In genomic region chr1:41003640-41004220, GRCh38 we compare ENCODE assay signal across 1 cellular context.
TF ChIP-seq lines count a peak whose summit lies in the region.

No MANE protein-coding gene starts in this region.

TF ChIP-seq in K562, 482 proteins besides CTCF, POLR2A, EP300 and RAD21 (continued from another document and continues in another):
- TF ChIP-seq ZBTB40 (IDR thresholded peaks at IDR 0.05), result no peak
- TF ChIP-seq ZBTB40 (CRISPR knock-in tag; IDR thresholded peaks at IDR 0.05), result no peak
- peak; percentile 74; the same call in 1 of the 2 replicates for TF ChIP-seq ZKSCAN1 (IDR thresholded peaks at IDR 0.05; ENCODE audit: low read depth, low read length)
- TF ChIP-seq LCOR (CRISPR knock-in tag; IDR thresholded peaks at IDR 0.05), result peak; percentile 97
- peak; percentile 91; the same call in 1 of the 2 replicates for TF ChIP-seq JUN (IDR thresholded peaks at IDR 0.05; ENCODE audit: borderline replicate concordance, low read depth, low read length)
- TF ChIP-seq JUN (CRISPR knock-in tag; IDR thresholded peaks at IDR 0.05; ENCODE audit: borderline replicate concordance), result no peak; the same call in 1 of the 2 replicates
- TF ChIP-seq CREB1 (IDR thresholded peaks at IDR 0.05), result peak; percentile 68; the same call in 1 of the 2 replicates
- peak; percentile 82 for TF ChIP-seq CREB1 (CRISPR knock-in tag; IDR thresholded peaks at IDR 0.05)
- no peak for TF ChIP-seq DIDO1 (tag; IDR thresholded peaks at IDR 0.05; ENCODE audit: low read depth)
- no peak for TF ChIP-seq TBP (optimal IDR thresholded peaks at IDR 0.05; ENCODE audit: low read depth, low read length)
- TF ChIP-seq ZNF174 (CRISPR knock-in tag; IDR thresholded peaks at IDR 0.05), result no peak
- peak in 1 of 2 experiments; percentile 86 for TF ChIP-seq NCOA2 (IDR thresholded peaks at IDR 0.05; ENCODE audit: partially characterized antibody in 2 of 2)
- TF ChIP-seq FOXK2 (conservative IDR thresholded peaks at IDR 0.05 in 1 of 2, IDR thresholded peaks at IDR 0.05 in 1 of 2; ENCODE audit: low read depth in 2 of 2), result peak; percentile 97 to 98
- peak; percentile 95 for TF ChIP-seq ARID1B (IDR thresholded peaks at IDR 0.05)
- TF ChIP-seq RBM25 (IDR thresholded peaks at IDR 0.05; ENCODE audit: low read depth, low read length, severe bottlenecking), result no peak
- TF ChIP-seq L3MBTL2 (IDR thresholded peaks at IDR 0.05), result peak; percentile 98
- no peak for TF ChIP-seq EHMT2 (IDR thresholded peaks at IDR 0.05)
- TF ChIP-seq HDAC1 (IDR thresholded peaks at IDR 0.05), result peak in 1 of 2 experiments; percentile 100; a peak in 3 of 4 replicates
- no peak for TF ChIP-seq NR4A1 (CRISPR knock-in tag; IDR thresholded peaks at IDR 0.05)
- TF ChIP-seq NR4A1 (tag; IDR thresholded peaks at IDR 0.05), result peak; percentile 70; the same call in 1 of the 2 replicates
- no peak for TF ChIP-seq RFX1 (IDR thresholded peaks at IDR 0.05)
- no peak for TF ChIP-seq ZNF398 (CRISPR knock-in tag; IDR thresholded peaks at IDR 0.05)
- TF ChIP-seq E2F3 (CRISPR knock-in tag; IDR thresholded peaks at IDR 0.05), result 0 out of 2 replicates have a peak, but pooled peaks have one; percentile 50
- TF ChIP-seq PBX2 (CRISPR knock-in tag; IDR thresholded peaks at IDR 0.05; ENCODE audit: low read depth), result no peak
- peak; percentile 94 for TF ChIP-seq PBX2 (tag; conservative IDR thresholded peaks at IDR 0.05; ENCODE audit: low read depth)
- TF ChIP-seq ZBTB7A (IDR thresholded peaks at IDR 0.05; ENCODE audit: borderline replicate concordance, control insufficient read depth, low read depth, low read length), result peak; percentile 45; the same call in 1 of the 2 replicates
- TF ChIP-seq DPF2 (IDR thresholded peaks at IDR 0.05), result peak; percentile 97
- TF ChIP-seq PML (IDR thresholded peaks at IDR 0.05; ENCODE audit: low read length), result peak; percentile 85
- TF ChIP-seq PCBP1 (IDR thresholded peaks at IDR 0.05; ENCODE audit: low read depth, low read length, poor library complexity, severe bottlenecking), result no peak
- TF ChIP-seq ARNT (IDR thresholded peaks at IDR 0.05), result peak; percentile 93 to 95
- TF ChIP-seq MECOM (CRISPR knock-in tag; IDR thresholded peaks at IDR 0.05), result peak; percentile 75; the same call in 1 of the 2 replicates
- TF ChIP-seq ZBTB11 (CRISPR knock-in tag; IDR thresholded peaks at IDR 0.05), result peak in 1 of 3 experiments; percentile 55; a peak in 2 of 6 replicates
- TF ChIP-seq ZNF584 (CRISPR knock-in tag; IDR thresholded peaks at IDR 0.05; ENCODE audit: low read depth), result peak; percentile 80
- peak; percentile 43; the same call in 1 of the 2 replicates for TF ChIP-seq GTF2E2 (tag; IDR thresholded peaks at IDR 0.05)
- TF ChIP-seq BCOR (IDR thresholded peaks at IDR 0.05), result peak; percentile 94
- TF ChIP-seq KHSRP (IDR thresholded peaks at IDR 0.05), result no peak
- 0 out of 2 replicates have a peak, but pooled peaks have one; percentile 24 for TF ChIP-seq TCF7L2 (IDR thresholded peaks at IDR 0.05; ENCODE audit: low read depth, low read length)
- peak; percentile 77 for TF ChIP-seq NEUROD1 (IDR thresholded peaks at IDR 0.05; ENCODE audit: borderline replicate concordance, low read depth, low read length, partially characterized antibody)
- TF ChIP-seq JUNB (CRISPR knock-in tag; conservative IDR thresholded peaks at IDR 0.05), result no peak
- TF ChIP-seq TAL1 (IDR thresholded peaks at IDR 0.05), result peak; percentile 90
- peak; percentile 99 for TF ChIP-seq MAX (CRISPR knock-in tag; IDR thresholded peaks at IDR 0.05)
- TF ChIP-seq MCM2 (IDR thresholded peaks at IDR 0.05; ENCODE audit: low read depth), result no peak
- TF ChIP-seq FOXK1 (CRISPR knock-in tag; IDR thresholded peaks at IDR 0.05; ENCODE audit: borderline replicate concordance), result peak; percentile 82; the same call in 1 of the 2 replicates
- TF ChIP-seq AFF4 (CRISPR knock-in tag; IDR thresholded peaks at IDR 0.05), result peak; percentile 52; the same call in 1 of the 2 replicates
